ENCODE assay signal across 14 cellular contexts in genomic region chr2:127735537-127736399, GRCh38. TPM values are rescaled to one million over a fixed set of nuclear protein-coding genes. Genes with fewer than 3 reads are reported as not detected.
A peak's percentile ranks its signal among the peaks of the same experiment; 100 is the strongest.
DNase-seq lines count a peak whose midpoint lies in the region; ATAC-seq, FAIRE-seq and TF ChIP-seq lines count a peak whose summit lies in the region.
"Had no signal": no experiment of that assay in that cellular context is flagged by ENCODE, and none has a peak within 500 bp of the region (broad histone marks: within the 10 kb centered on the region; RNA-seq: fewer than 3 reads in every experiment).

No MANE protein-coding gene starts in this region.

- 92% methylated on average over 3 of the region's 3 CpGs for WGBS in esophagus muscularis mucosa

- peak; percentile 17 for DNase-seq in GM19239 (ENCODE audit: insufficient read length, low spot score)
- DNase-seq in progenitor cell of endocrine pancreas (ENCODE audit: low spot score, unreplicated experiment), result no peak
- no peak for DNase-seq in cerebellum (ENCODE audit: low spot score)
- no peak for DNase-seq in uterus
- no peak for DNase-seq in activated naive CD4-positive, alpha-beta T cell treated with Interleukin-2 at 50 U/mL for 16 hours
- no peak for DNase-seq in esophagus muscularis mucosa (ENCODE audit: extremely low spot score)
- DNase-seq: activated B cell treated with CpG ODN at 0.5 μM for 24 hours; activated naive CD4-positive, alpha-beta T cell; DMS79 treated with DMSO at 0.1 percent for 48 hours; heart right ventricle; naive B cell had no signal

- no peak overlapping the region for H3K4me3 Mint-ChIP-seq in progenitor cell of endocrine pancreas (ENCODE audit: low read depth)
- H3K4me3 Mint-ChIP-seq: activated B cell treated with CpG ODN at 0.5 μM for 24 hours; dendritic cell treated with granulocyte-macrophage colony-stimulating factor and Interleukin-4, amounts not matched to agents 40 ng/mL and 50 ng/mL, for 4 days had no signal

- H3K36me3 ChIP-seq in uterus (no peaks in the 10 kb centered on the region), esophagus muscularis mucosa (peaks cover 0 to 9% (median 4%) of the 10 kb centered on the region in 4 donors)

- peaks cover 3% of the 10 kb centered on the region for H3K36me3 Mint-ChIP-seq in progenitor cell of endocrine pancreas (ENCODE audit: insufficient read depth)

- H3K27ac ChIP-seq in uterus (no peak overlapping the region), esophagus muscularis mucosa (replicated peaks in 1 of 4) (no peak overlapping the region)

- H3K4me1 ChIP-seq in uterus (no peaks in the 10 kb centered on the region), esophagus muscularis mucosa (peaks cover 13 to 37% (median 23%) of the 10 kb centered on the region in 4 donors)

- H3K4me1 Mint-ChIP-seq in progenitor cell of endocrine pancreas (ENCODE audit: low read depth), result peaks cover 32% of the 10 kb centered on the region
- H3K4me1 Mint-ChIP-seq: activated B cell treated with CpG ODN at 0.5 μM for 24 hours had no signal

- intact Hi-C loops in uterus (cut with DNase I; ENCODE audit: low total_unique reads) (no loop called here), esophagus muscularis mucosa (cut with DNase I) (no loop called here)

- H3K9me3 ChIP-seq in uterus (no peaks in the 10 kb centered on the region), esophagus muscularis mucosa (no peaks in the 10 kb centered on the region)
- H3K9me3 ChIP-seq: heart right ventricle had no signal

- H3K9me3 Mint-ChIP-seq in progenitor cell of endocrine pancreas (ENCODE audit: low read depth), result no peaks in the 10 kb centered on the region
- H3K9me3 Mint-ChIP-seq: activated B cell treated with CpG ODN at 0.5 μM for 24 hours; dendritic cell treated with granulocyte-macrophage colony-stimulating factor and Interleukin-4, amounts not matched to agents 40 ng/mL and 50 ng/mL, for 4 days; naive B cell had no signal

- TF ChIP-seq POLR2A in uterus (IDR thresholded peaks at IDR 0.05) (no peak), esophagus muscularis mucosa (IDR thresholded peaks at IDR 0.05; ENCODE audit: low read depth) (no peak)

- no peaks in the 10 kb centered on the region for H3K27me3 Mint-ChIP-seq in progenitor cell of endocrine pancreas
- H3K27me3 Mint-ChIP-seq: activated B cell treated with CpG ODN at 0.5 μM for 24 hours; dendritic cell treated with granulocyte-macrophage colony-stimulating factor and Interleukin-4, amounts not matched to agents 40 ng/mL and 50 ng/mL, for 4 days; naive B cell had no signal

- TF ChIP-seq CTCF in progenitor cell of endocrine pancreas (IDR thresholded peaks at IDR 0.05; ENCODE audit: unreplicated experiment), result no peak
- TF ChIP-seq CTCF in uterus (IDR thresholded peaks at IDR 0.05), result no peak
- TF ChIP-seq CTCF in esophagus muscularis mucosa (IDR thresholded peaks at IDR 0.05), result no peak

- H3K27me3 ChIP-seq in uterus (no peaks in the 10 kb centered on the region), esophagus muscularis mucosa (no peaks in the 10 kb centered on the region)
- H3K27me3 ChIP-seq: heart right ventricle had no signal

- FAIRE-seq in GM19239 (lab: Jason Lieb, UNC) (peak; percentile 82), colon (lab: Jason Lieb, UNC) (peak; percentile 83)

- TF ChIP-seq EP300 in esophagus muscularis mucosa (IDR thresholded peaks at IDR 0.05), result no peak

- peak; percentile 51 for ATAC-seq in HG03064 (IDR thresholded peaks at IDR 0.05; ENCODE audit: low read depth, unreplicated experiment)
- ATAC-seq: heart right ventricle had no signal

- no peak overlapping the region for H3K4me3 ChIP-seq in uterus
- H3K4me3 ChIP-seq in esophagus muscularis mucosa, result no peak overlapping the region
- H3K4me3 ChIP-seq: heart right ventricle had no signal

- peak overlapping the region; percentile 57 for H3K27ac Mint-ChIP-seq in progenitor cell of endocrine pancreas
- H3K27ac Mint-ChIP-seq: activated B cell treated with CpG ODN at 0.5 μM for 24 hours; dendritic cell treated with granulocyte-macrophage colony-stimulating factor and Interleukin-4, amounts not matched to agents 40 ng/mL and 50 ng/mL, for 4 days had no signal

RNA-seq across cellular contexts. Expression of gene SFT2D3, which starts 34.5 kb away (rescaled TPM):
- total RNA-seq in progenitor cell of endocrine pancreas (13.7 and 15.3 TPM in 2 replicates), cerebellum (7.6 TPM), uterus (10 to 100 TPM in 2 of 4 donors, 1 to 10 TPM in 2; 5.9 to 27.2 (median 11.1) TPM), esophagus muscularis mucosa (10 to 100 TPM in 1 of 4 donors, 1 to 10 TPM in 3; 5.8 to 11.8 (median 9.4) TPM)
